1 cellular context compared by ENCODE assay signal in the genomic region with DNA sequence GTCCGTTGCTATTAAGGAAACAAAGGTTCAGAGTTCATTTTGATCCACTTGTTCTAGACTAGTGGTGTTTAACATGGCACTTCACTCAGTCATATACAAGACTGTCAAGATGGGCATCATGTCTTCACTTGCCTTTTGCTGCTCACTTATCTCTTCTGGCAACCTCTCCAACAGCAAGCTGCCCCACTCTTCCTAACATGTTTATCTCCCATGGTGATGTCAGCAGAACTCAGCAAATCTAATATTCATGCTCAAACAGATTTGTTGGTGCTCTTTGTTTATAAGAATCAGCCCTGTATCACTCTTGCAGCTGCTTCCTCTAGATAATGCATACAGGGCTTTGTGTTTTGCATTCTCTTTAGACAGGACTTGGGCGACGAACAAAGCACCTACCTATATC.
TF ChIP-seq lines count a peak whose summit lies in the region.

No MANE protein-coding gene starts in this region.

TF ChIP-seq in SK-N-SH, 30 proteins besides CTCF, POLR2A, EP300 and RAD21 (continued from another document):
- TF ChIP-seq, protein P1, sequence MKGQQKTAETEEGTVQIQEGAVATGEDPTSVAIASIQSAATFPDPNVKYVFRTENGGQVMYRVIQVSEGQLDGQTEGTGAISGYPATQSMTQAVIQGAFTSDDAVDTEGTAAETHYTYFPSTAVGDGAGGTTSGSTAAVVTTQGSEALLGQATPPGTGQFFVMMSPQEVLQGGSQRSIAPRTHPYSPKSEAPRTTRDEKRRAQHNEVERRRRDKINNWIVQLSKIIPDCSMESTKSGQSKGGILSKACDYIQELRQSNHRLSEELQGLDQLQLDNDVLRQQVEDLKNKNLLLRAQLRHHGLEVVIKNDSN (IDR thresholded peaks at IDR 0.05; ENCODE audit: borderline replicate concordance, low read depth) = no peak
- no peak for TF ChIP-seq MEF2A (IDR thresholded peaks at IDR 0.05; ENCODE audit: borderline replicate concordance, low read depth)
- TF ChIP-seq SIN3A (IDR thresholded peaks at IDR 0.05; ENCODE audit: borderline replicate concordance, low read depth, low read length) = no peak
- TF ChIP-seq RFX5 (IDR thresholded peaks at IDR 0.05; ENCODE audit: low read length) = no peak
- TF ChIP-seq TCF12 (IDR thresholded peaks at IDR 0.05) = peak; percentile 69
- no peak for TF ChIP-seq ELF1 (IDR thresholded peaks at IDR 0.05)
- TF ChIP-seq TEAD4 (IDR thresholded peaks at IDR 0.05; ENCODE audit: borderline replicate concordance, insufficient read depth) = 0 out of 2 replicates have a peak, but pooled peaks have one; percentile 30
- TF ChIP-seq FOXM1 (IDR thresholded peaks at IDR 0.05; ENCODE audit: low read depth) = no peak
- no peak for TF ChIP-seq TAF1 (IDR thresholded peaks at IDR 0.05; ENCODE audit: borderline replicate concordance, low read depth, low read length)
- no peak for TF ChIP-seq YY1 (IDR thresholded peaks at IDR 0.05; ENCODE audit: low read depth)
- TF ChIP-seq, protein P2, sequence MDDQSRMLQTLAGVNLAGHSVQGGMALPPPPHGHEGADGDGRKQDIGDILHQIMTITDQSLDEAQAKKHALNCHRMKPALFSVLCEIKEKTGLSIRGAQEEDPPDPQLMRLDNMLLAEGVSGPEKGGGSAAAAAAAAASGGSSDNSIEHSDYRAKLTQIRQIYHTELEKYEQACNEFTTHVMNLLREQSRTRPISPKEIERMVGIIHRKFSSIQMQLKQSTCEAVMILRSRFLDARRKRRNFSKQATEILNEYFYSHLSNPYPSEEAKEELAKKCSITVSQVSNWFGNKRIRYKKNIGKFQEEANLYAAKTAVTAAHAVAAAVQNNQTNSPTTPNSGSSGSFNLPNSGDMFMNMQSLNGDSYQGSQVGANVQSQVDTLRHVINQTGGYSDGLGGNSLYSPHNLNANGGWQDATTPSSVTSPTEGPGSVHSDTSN (IDR thresholded peaks at IDR 0.05) = no peak
- no peak for TF ChIP-seq JUND (IDR thresholded peaks at IDR 0.05)
- TF ChIP-seq NFIC (IDR thresholded peaks at IDR 0.05; ENCODE audit: borderline replicate concordance) = peak; percentile 55; the same call in 1 of the 2 replicates
- peak; percentile 99 for TF ChIP-seq GATA2 (CRISPR knock-in tag; IDR thresholded peaks at IDR 0.05)
- TF ChIP-seq, protein P3, sequence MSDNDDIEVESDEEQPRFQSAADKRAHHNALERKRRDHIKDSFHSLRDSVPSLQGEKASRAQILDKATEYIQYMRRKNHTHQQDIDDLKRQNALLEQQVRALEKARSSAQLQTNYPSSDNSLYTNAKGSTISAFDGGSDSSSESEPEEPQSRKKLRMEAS (IDR thresholded peaks at IDR 0.05; ENCODE audit: low read depth) = no peak
- TF ChIP-seq, protein P4, sequence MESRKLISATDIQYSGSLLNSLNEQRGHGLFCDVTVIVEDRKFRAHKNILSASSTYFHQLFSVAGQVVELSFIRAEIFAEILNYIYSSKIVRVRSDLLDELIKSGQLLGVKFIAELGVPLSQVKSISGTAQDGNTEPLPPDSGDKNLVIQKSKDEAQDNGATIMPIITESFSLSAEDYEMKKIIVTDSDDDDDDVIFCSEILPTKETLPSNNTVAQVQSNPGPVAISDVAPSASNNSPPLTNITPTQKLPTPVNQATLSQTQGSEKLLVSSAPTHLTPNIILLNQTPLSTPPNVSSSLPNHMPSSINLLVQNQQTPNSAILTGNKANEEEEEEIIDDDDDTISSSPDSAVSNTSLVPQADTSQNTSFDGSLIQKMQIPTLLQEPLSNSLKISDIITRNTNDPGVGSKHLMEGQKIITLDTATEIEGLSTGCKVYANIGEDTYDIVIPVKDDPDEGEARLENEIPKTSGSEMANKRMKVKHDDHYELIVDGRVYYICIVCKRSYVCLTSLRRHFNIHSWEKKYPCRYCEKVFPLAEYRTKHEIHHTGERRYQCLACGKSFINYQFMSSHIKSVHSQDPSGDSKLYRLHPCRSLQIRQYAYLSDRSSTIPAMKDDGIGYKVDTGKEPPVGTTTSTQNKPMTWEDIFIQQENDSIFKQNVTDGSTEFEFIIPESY (IDR thresholded peaks at IDR 0.05; ENCODE audit: borderline replicate concordance, low read depth) = no peak
